ENCODE assay signal across 15 cellular contexts in genomic region chr2:182504903-182505302, GRCh38.
DNase-seq lines count a peak whose midpoint lies in the region; ATAC-seq and TF ChIP-seq lines count a peak whose summit lies in the region.
"Had no signal": no experiment of that assay in that cellular context is flagged by ENCODE, and none has a peak within 500 bp of the region (broad histone marks: within the 10 kb centered on the region; RNA-seq: fewer than 3 reads in every experiment).

No MANE protein-coding gene starts in this region.

- no peaks in the 10 kb centered on the region for H3K9me3 ChIP-seq in left ventricle myocardium inferior (replicated peaks)
- H3K9me3 ChIP-seq: ascending aorta, testis had no signal

- no peaks in the 10 kb centered on the region for H3K27me3 ChIP-seq in left ventricle myocardium inferior (ENCODE audit: low read depth)
- H3K27me3 ChIP-seq: ascending aorta, testis had no signal

- no peak overlapping the region for H3K27ac Mint-ChIP-seq in activated naive CD4-positive, alpha-beta T cell treated with anti-CD3 and anti-CD28 coated beads, Interleukin-2, amount 50 U/mL, for 72 hours
- H3K27ac Mint-ChIP-seq: activated T-cell treated with anti-CD3 and anti-CD28 coated beads, Interleukin-2, amount 50 U/mL, for 24 hours; GM23338; natural killer cell had no signal

- intact Hi-C loops in left ventricle myocardium inferior (cut with micrococcal nuclease): no loop called here

- H3K4me1 ChIP-seq in left ventricle myocardium inferior: no peaks in the 10 kb centered on the region
- H3K4me1 ChIP-seq: ascending aorta, testis had no signal

- peak overlapping the region; percentile 62 for H3K27ac ChIP-seq in left ventricle myocardium inferior (replicated peaks)
- H3K27ac ChIP-seq: ascending aorta, testis had no signal

- ATAC-seq in activated naive CD4-positive, alpha-beta T cell treated with anti-CD3 and anti-CD28 coated beads, Interleukin-2, amount 50 U/mL, for 72 hours: no peak
- ATAC-seq: GM23338, natural killer cell had no signal

- H3K36me3 Mint-ChIP-seq in activated naive CD4-positive, alpha-beta T cell treated with anti-CD3 and anti-CD28 coated beads, Interleukin-2, amount 50 U/mL, for 72 hours: no peaks in the 10 kb centered on the region
- H3K36me3 Mint-ChIP-seq: natural killer cell had no signal

- TF ChIP-seq CTCF in astrocyte of the spinal cord (IDR thresholded peaks at IDR 0.05; ENCODE audit: low read depth, low read length) (no peak), left ventricle myocardium inferior (IDR thresholded peaks at IDR 0.05; ENCODE audit: borderline replicate concordance) (no peak)

- H3K4me3 ChIP-seq in astrocyte of the spinal cord (ENCODE audit: low read depth, low read length): no peak overlapping the region
- H3K4me3 ChIP-seq in left ventricle myocardium inferior: no peak overlapping the region
- H3K4me3 ChIP-seq: ascending aorta, GM23338, skin epidermis, testis had no signal

- in situ Hi-C loops in astrocyte of the spinal cord (cut with HindIII; ENCODE audit: low sequenced_read_pairs): no loop called here

- peak; percentile 83 for DNase-seq in HCEC 1CT
- DNase-seq in astrocyte of the spinal cord (ENCODE audit: low read depth, low spot score): peak; percentile 46
- peak; percentile 23 for DNase-seq in left ventricle myocardium inferior
- DNase-seq in superior temporal gyrus (ENCODE audit: extremely low spot score): peak; percentile 13
- no peak for DNase-seq in NCI-H146 (lab: John Stamatoyannopoulos, UW)
- DNase-seq in activated naive CD4-positive, alpha-beta T cell treated with anti-CD3 and anti-CD28 coated beads, Interleukin-2, amount 50 U/mL, for 72 hours (ENCODE audit: low spot score in 2 of 2): no peak
- DNase-seq in effector CD8-positive, alpha-beta T cell (lab: John Stamatoyannopoulos, UW): no peak
- DNase-seq: activated T-cell treated with anti-CD3 and anti-CD28 coated beads, Interleukin-2, amount 50 U/mL, for 24 hours; natural killer cell; NCI-H187 treated with DMSO at 0.1 percent for 48 hours; NCI-H774; testis had no signal

- H3K9me3 Mint-ChIP-seq in activated naive CD4-positive, alpha-beta T cell treated with anti-CD3 and anti-CD28 coated beads, Interleukin-2, amount 50 U/mL, for 72 hours: no peaks in the 10 kb centered on the region
- H3K9me3 Mint-ChIP-seq: activated T-cell treated with anti-CD3 and anti-CD28 coated beads, Interleukin-2, amount 50 U/mL, for 24 hours; GM23338 had no signal

- H3K36me3 ChIP-seq in left ventricle myocardium inferior: no peaks in the 10 kb centered on the region
- H3K36me3 ChIP-seq: ascending aorta had no signal

Comparison
In these comparisons a context has a peak if more than half of its experiments do, and no peak if none do; other contexts are left out.
1. DNase-seq: peak in HCEC 1CT (single experiment), astrocyte of the spinal cord (single experiment), left ventricle myocardium inferior (single experiment) and superior temporal gyrus (single experiment); none in NCI-H146 (single experiment), activated naive CD4-positive, alpha-beta T cell treated with anti-CD3 and anti-CD28 coated beads, Interleukin-2, amount 50 U/mL, for 72 hours (0 of 2) and effector CD8-positive, alpha-beta T cell (single experiment).